In the genomic region with DNA sequence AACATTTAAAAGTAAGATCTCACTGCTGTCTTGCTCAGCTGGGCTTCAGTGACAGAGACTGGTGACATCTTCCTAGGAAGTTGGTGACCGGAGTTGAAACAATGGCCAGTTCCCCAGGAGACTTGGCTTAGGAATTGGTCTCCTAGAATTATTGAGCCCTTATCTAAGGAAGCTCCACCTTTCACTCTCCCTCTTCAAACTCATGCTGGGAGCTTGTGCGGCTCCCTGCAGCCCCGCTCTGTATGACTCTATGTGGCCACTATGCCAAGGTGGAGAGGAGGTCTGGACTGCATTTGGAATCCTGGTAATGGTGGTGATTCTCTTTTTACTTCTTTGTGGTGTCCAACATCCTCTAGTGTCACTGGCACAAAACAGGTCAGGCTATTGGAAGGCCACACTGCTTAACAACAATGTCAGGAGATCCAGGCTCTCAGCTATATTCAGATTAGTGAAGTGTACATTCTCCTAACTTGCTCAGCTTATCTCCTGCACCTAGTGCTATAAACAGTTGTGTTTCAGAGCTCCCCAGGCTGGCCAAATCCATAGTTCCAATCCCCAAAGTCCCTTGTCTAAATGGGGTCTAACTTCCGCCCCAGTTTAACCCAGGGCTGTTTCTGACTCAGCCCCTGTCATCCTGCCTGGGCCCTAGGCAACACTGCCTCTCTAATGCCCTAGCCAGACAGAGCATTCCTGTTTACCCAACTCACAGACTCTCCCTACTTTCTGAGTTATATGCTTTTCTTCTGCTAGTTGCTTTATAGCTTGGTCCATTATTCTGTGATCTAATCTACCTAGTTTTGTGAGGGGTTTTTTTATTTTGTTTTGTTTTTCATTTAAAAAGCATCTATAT, we compare ENCODE assay signal across 10 cellular contexts. TPM values are rescaled to one million over a fixed set of nuclear protein-coding genes. Genes with fewer than 3 reads are reported as not detected.
DNase-seq lines count a peak whose midpoint lies in the region; ATAC-seq and TF ChIP-seq lines count a peak whose summit lies in the region.
"Had no signal": no experiment of that assay in that cellular context is flagged by ENCODE, and none has a peak within 500 bp of the region (broad histone marks: within the 10 kb centered on the region; RNA-seq: fewer than 3 reads in every experiment).

No MANE protein-coding gene starts in this region.

- no peaks in the 10 kb centered on the region for H3K27me3 ChIP-seq in foreskin keratinocyte

- peak overlapping the region; percentile 78 for H3K27ac ChIP-seq in foreskin keratinocyte
- H3K27ac ChIP-seq: HL-60 had no signal

- H3K27me3 Mint-ChIP-seq in activated CD8-positive, alpha-beta T cell treated with anti-CD3 and anti-CD28 coated beads, Interleukin-2, amount 10 ng/mL, durations not matched to agents 7 days and 5 days (ENCODE audit: low read depth), result no peaks in the 10 kb centered on the region
- no peaks in the 10 kb centered on the region for H3K27me3 Mint-ChIP-seq in activated CD4-positive, alpha-beta T cell treated with anti-CD3 and anti-CD28 coated beads, Interleukin-2, amount 10 ng/mL, durations not matched to agents 24 days and 14 days

- CTCF ChIA-PET in activated CD8-positive, alpha-beta T cell treated with anti-CD3 and anti-CD28 coated beads, Interleukin-2, amount 10 ng/mL, durations not matched to agents 7 days and 5 days (lab: Charles Lee), result interaction anchor here (0.7 to 1.0 kb wide), 2 partner anchors 8 to 17 kb away, joined by 3 to 4 read pairs; no protein-coding TSS in a partner anchor

- no peak overlapping the region for H3K4me3 Mint-ChIP-seq in activated CD8-positive, alpha-beta T cell treated with anti-CD3 and anti-CD28 coated beads, Interleukin-2, amount 10 ng/mL, durations not matched to agents 7 days and 5 days
- no peak overlapping the region for H3K4me3 Mint-ChIP-seq in activated CD4-positive, alpha-beta T cell treated with anti-CD3 and anti-CD28 coated beads, Interleukin-2, amount 10 ng/mL, durations not matched to agents 24 days and 14 days

- POLR2A ChIA-PET in activated CD8-positive, alpha-beta T cell treated with anti-CD3 and anti-CD28 coated beads, Interleukin-2, amount 10 ng/mL, durations not matched to agents 7 days and 5 days (lab: Charles Lee), result no interaction called here

- H3K4me1 ChIP-seq in foreskin keratinocyte, result peaks cover 39% of the 10 kb centered on the region

- DNase-seq in ELR (ENCODE audit: low read depth), result peak; percentile 91
- DNase-seq in activated CD8-positive, alpha-beta T cell treated with anti-CD3 and anti-CD28 coated beads, Interleukin-2, amount 10 ng/mL, durations not matched to agents 7 days and 5 days, result no peak
- DNase-seq in foreskin keratinocyte, result peak in 1 of 2 donors; percentile 75
- peak; percentile 49 for DNase-seq in renal cortical epithelial cell (ENCODE audit: low read depth)
- DNase-seq in ureter (ENCODE audit: low spot score), result no peak
- no peak for DNase-seq in NOMO-1 (lab: John Stamatoyannopoulos, UW; ENCODE audit: unreplicated experiment in 2 of 2)
- no peak for DNase-seq in activated CD4-positive, alpha-beta T cell treated with anti-CD3 and anti-CD28 coated beads, Interleukin-2, amount 10 ng/mL, durations not matched to agents 24 days and 14 days
- DNase-seq: activated CD4-positive, CD25-positive, alpha-beta regulatory T cell had no signal

- ATAC-seq in activated CD8-positive, alpha-beta T cell treated with anti-CD3 and anti-CD28 coated beads, Interleukin-2, amount 10 ng/mL, durations not matched to agents 7 days and 5 days, result no peak
- ATAC-seq in foreskin keratinocyte, result peak; percentile 69
- no peak for ATAC-seq in GM18498 (IDR thresholded peaks at IDR 0.05; ENCODE audit: unreplicated experiment)

- H3K9me3 Mint-ChIP-seq in activated CD8-positive, alpha-beta T cell treated with anti-CD3 and anti-CD28 coated beads, Interleukin-2, amount 10 ng/mL, durations not matched to agents 7 days and 5 days (ENCODE audit: insufficient read depth), result no peaks in the 10 kb centered on the region
- H3K9me3 Mint-ChIP-seq in activated CD4-positive, alpha-beta T cell treated with anti-CD3 and anti-CD28 coated beads, Interleukin-2, amount 10 ng/mL, durations not matched to agents 24 days and 14 days, result no peaks in the 10 kb centered on the region

- peaks cover 57% of the 10 kb centered on the region for H3K4me1 Mint-ChIP-seq in activated CD8-positive, alpha-beta T cell treated with anti-CD3 and anti-CD28 coated beads, Interleukin-2, amount 10 ng/mL, durations not matched to agents 7 days and 5 days (ENCODE audit: low read depth)
- H3K4me1 Mint-ChIP-seq in activated CD4-positive, alpha-beta T cell treated with anti-CD3 and anti-CD28 coated beads, Interleukin-2, amount 10 ng/mL, durations not matched to agents 24 days and 14 days, result peaks cover 40% of the 10 kb centered on the region

- intact Hi-C loops in activated CD4-positive, alpha-beta T cell treated with anti-CD3 and anti-CD28 coated beads, Interleukin-2, amount 10 ng/mL, durations not matched to agents 24 days and 14 days (cut with micrococcal nuclease), result no loop called here

- H3K36me3 Mint-ChIP-seq in activated CD8-positive, alpha-beta T cell treated with anti-CD3 and anti-CD28 coated beads, Interleukin-2, amount 10 ng/mL, durations not matched to agents 7 days and 5 days (ENCODE audit: low read depth), result peaks cover 47% of the 10 kb centered on the region
- H3K36me3 Mint-ChIP-seq in activated CD4-positive, alpha-beta T cell treated with anti-CD3 and anti-CD28 coated beads, Interleukin-2, amount 10 ng/mL, durations not matched to agents 24 days and 14 days (ENCODE audit: low read depth), result peaks cover 32% of the 10 kb centered on the region

- peak overlapping the region; percentile 41 for H3K27ac Mint-ChIP-seq in activated CD8-positive, alpha-beta T cell treated with anti-CD3 and anti-CD28 coated beads, Interleukin-2, amount 10 ng/mL, durations not matched to agents 7 days and 5 days
- H3K27ac Mint-ChIP-seq in activated CD4-positive, alpha-beta T cell treated with anti-CD3 and anti-CD28 coated beads, Interleukin-2, amount 10 ng/mL, durations not matched to agents 24 days and 14 days, result no peak overlapping the region

- TF ChIP-seq CTCF in foreskin keratinocyte (conservative IDR thresholded peaks at IDR 0.05), result no peak

RNA-seq across cellular contexts. Expression of a gene that starts 18.3 kb away (rescaled TPM):
- total RNA-seq in activated CD8-positive, alpha-beta T cell treated with anti-CD3 and anti-CD28 coated beads, Interleukin-2, amount 10 ng/mL, durations not matched to agents 7 days and 5 days, result 10 to 100 TPM; 65.0 to 65.1 TPM
- 71.9 and 82.3 TPM in 2 replicates for total RNA-seq in foreskin keratinocyte
- 21.2 and 22.1 TPM in 2 replicates for polyA plus RNA-seq in foreskin keratinocyte
- 59.4 and 131 TPM in 2 replicates for total RNA-seq in renal cortical epithelial cell
- total RNA-seq in ureter, result 141 TPM
- total RNA-seq in activated CD4-positive, alpha-beta T cell treated with anti-CD3 and anti-CD28 coated beads, Interleukin-2, amount 10 ng/mL, durations not matched to agents 24 days and 14 days, result 32.7 and 33.5 TPM in 2 replicates

Comparison
In these comparisons a context has a peak if more than half of its experiments do, and no peak if none do; other contexts are left out.
1. DNase-seq: peak in ELR (single experiment) and renal cortical epithelial cell (single experiment); none in activated CD8-positive, alpha-beta T cell treated with anti-CD3 and anti-CD28 coated beads, Interleukin-2, amount 10 ng/mL, durations not matched to agents 7 days and 5 days (single experiment), ureter (single experiment), NOMO-1 (0 of 2) and activated CD4-positive, alpha-beta T cell treated with anti-CD3 and anti-CD28 coated beads, Interleukin-2, amount 10 ng/mL, durations not matched to agents 24 days and 14 days (single experiment).